2 cellular contexts compared by ENCODE assay signal in genomic region chr17:49552070-49552751, GRCh38.
TF ChIP-seq lines count a peak whose summit lies in the region.

No MANE protein-coding gene starts in this region.

TF ChIP-seq in GM12878, 131 proteins besides CTCF, POLR2A, EP300 and RAD21:
- TF ChIP-seq JUNB (IDR thresholded peaks at IDR 0.05) = no peak
- TF ChIP-seq TBL1XR1 (IDR thresholded peaks at IDR 0.05; ENCODE audit: low read depth, low read length) = no peak
- no peak for TF ChIP-seq PML (IDR thresholded peaks at IDR 0.05; ENCODE audit: low read length)
- no peak for TF ChIP-seq CEBPB (IDR thresholded peaks at IDR 0.05; ENCODE audit: borderline replicate concordance in 1 of 2, low read depth in 2 of 2, low read length in 2 of 2)
- no peak for TF ChIP-seq NR2F1 (conservative IDR thresholded peaks at IDR 0.05)
- no peak for TF ChIP-seq NKRF (conservative IDR thresholded peaks at IDR 0.05)
- TF ChIP-seq GABPA (IDR thresholded peaks at IDR 0.05; ENCODE audit: low read depth) = no peak
- TF ChIP-seq BCL3 (IDR thresholded peaks at IDR 0.05; ENCODE audit: borderline replicate concordance, insufficient read depth, low read depth, low read length, poor library complexity, severe bottlenecking) = peak; percentile 21
- TF ChIP-seq PKNOX1 (IDR thresholded peaks at IDR 0.05) = no peak

TF ChIP-seq in HepG2, 621 proteins besides CTCF, POLR2A, EP300 and RAD21:
- TF ChIP-seq PRDM4 (CRISPR knock-in tag; IDR thresholded peaks at IDR 0.05; ENCODE audit: borderline replicate concordance) = no peak
- TF ChIP-seq ZBTB3 (CRISPR knock-in tag; IDR thresholded peaks at IDR 0.05; ENCODE audit: borderline replicate concordance, low read depth) = no peak
- peak; percentile 85 for TF ChIP-seq BHLHE40 (IDR thresholded peaks at IDR 0.05; ENCODE audit: low read length)
- TF ChIP-seq ZNF296 (CRISPR knock-in tag; conservative IDR thresholded peaks at IDR 0.05) = no peak
- peak; percentile 59; the same call in 1 of the 2 replicates for TF ChIP-seq NFE2L1 (CRISPR knock-in tag; IDR thresholded peaks at IDR 0.05; ENCODE audit: borderline replicate concordance)
- TF ChIP-seq REXO4 (CRISPR knock-in tag; IDR thresholded peaks at IDR 0.05; ENCODE audit: borderline replicate concordance) = no peak
- TF ChIP-seq SAFB2 (CRISPR knock-in tag; IDR thresholded peaks at IDR 0.05; ENCODE audit: borderline replicate concordance, low read depth) = no peak
- TF ChIP-seq ZNF225 (CRISPR knock-in tag; IDR thresholded peaks at IDR 0.05) = no peak
- 0 out of 2 replicates have a peak, but pooled peaks have one; percentile 1 for TF ChIP-seq EEA1 (CRISPR knock-in tag; IDR thresholded peaks at IDR 0.05; ENCODE audit: borderline replicate concordance)
- no peak for TF ChIP-seq NFYC (CRISPR knock-in tag; IDR thresholded peaks at IDR 0.05)
- TF ChIP-seq ZSCAN25 (CRISPR knock-in tag; IDR thresholded peaks at IDR 0.05) = no peak
- no peak for TF ChIP-seq ZNF567 (CRISPR knock-in tag; IDR thresholded peaks at IDR 0.05; ENCODE audit: borderline replicate concordance)
- no peak for TF ChIP-seq SSRP1 (CRISPR knock-in tag; IDR thresholded peaks at IDR 0.05)
- no peak for TF ChIP-seq KAT2B (IDR thresholded peaks at IDR 0.05; ENCODE audit: borderline replicate concordance, low read depth, low read length)
- TF ChIP-seq SNAI1 (CRISPR knock-in tag; IDR thresholded peaks at IDR 0.05; ENCODE audit: borderline replicate concordance) = no peak
- no peak for TF ChIP-seq RAD51 (IDR thresholded peaks at IDR 0.05; ENCODE audit: borderline replicate concordance)
- no peak for TF ChIP-seq ONECUT2 (CRISPR knock-in tag; IDR thresholded peaks at IDR 0.05)
- no peak for TF ChIP-seq ZNF558 (CRISPR knock-in tag; IDR thresholded peaks at IDR 0.05; ENCODE audit: borderline replicate concordance)
- no peak for TF ChIP-seq ZNF713 (CRISPR knock-in tag; IDR thresholded peaks at IDR 0.05)
- no peak for TF ChIP-seq REST (IDR thresholded peaks at IDR 0.05; ENCODE audit: borderline replicate concordance in 1 of 2, low read depth in 1 of 2, low read length in 2 of 2)
- 0 out of 2 replicates have a peak, but pooled peaks have one; percentile 47 for TF ChIP-seq DNMT1 (CRISPR knock-in tag; IDR thresholded peaks at IDR 0.05)
- TF ChIP-seq RORA (CRISPR knock-in tag; IDR thresholded peaks at IDR 0.05) = no peak
- no peak for TF ChIP-seq ZBTB14 (CRISPR knock-in tag; IDR thresholded peaks at IDR 0.05)
- no peak for TF ChIP-seq RBM22 (optimal IDR thresholded peaks at IDR 0.05; ENCODE audit: low read length)
- TF ChIP-seq ZNF724P (CRISPR knock-in tag; IDR thresholded peaks at IDR 0.05; ENCODE audit: borderline replicate concordance) = no peak
- no peak for TF ChIP-seq ZSCAN22 (CRISPR knock-in tag; IDR thresholded peaks at IDR 0.05)
- no peak for TF ChIP-seq NFATC3 (CRISPR knock-in tag; IDR thresholded peaks at IDR 0.05)
- no peak for TF ChIP-seq NR2F6 (IDR thresholded peaks at IDR 0.05)
- no peak for TF ChIP-seq NR2F6 (CRISPR knock-in tag; IDR thresholded peaks at IDR 0.05)
- no peak for TF ChIP-seq CENPX (CRISPR knock-in tag; IDR thresholded peaks at IDR 0.05)
- TF ChIP-seq KDM1A (CRISPR knock-in tag; IDR thresholded peaks at IDR 0.05) = no peak
- TF ChIP-seq PLSCR1 (CRISPR knock-in tag; IDR thresholded peaks at IDR 0.05; ENCODE audit: borderline replicate concordance) = no peak
